Comparison of ENCODE assay signal across 21 cellular contexts in the genomic region with DNA sequence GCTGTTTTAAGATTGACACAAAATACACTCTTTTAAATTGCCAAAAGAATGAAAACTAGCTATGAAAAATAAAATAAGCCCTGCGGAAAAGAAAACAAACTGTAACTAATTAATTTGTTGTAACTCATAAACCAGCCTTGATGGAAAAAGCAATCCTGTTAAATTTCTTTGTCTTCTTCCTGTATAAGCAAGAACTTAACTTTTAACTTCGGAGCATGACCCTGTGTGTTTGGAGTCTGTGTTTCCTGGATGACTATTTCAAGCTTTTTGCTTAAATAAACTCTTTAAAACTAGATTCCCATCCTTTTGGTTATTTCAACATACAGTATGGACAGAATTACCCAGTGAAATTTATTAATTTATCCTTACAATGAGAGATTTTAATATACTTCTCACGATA.
"Had no signal": no experiment of that assay in that cellular context is flagged by ENCODE, and none has a peak within 500 bp of the region (broad histone marks: within the 10 kb centered on the region; RNA-seq: fewer than 3 reads in every experiment).

No MANE protein-coding gene starts in this region.

- H3K27me3 ChIP-seq: heart right ventricle, neutrophil, pancreas, right lobe of liver, tibial nerve, upper lobe of left lung had no signal

- H3K27ac Mint-ChIP-seq: effector memory CD8-positive, alpha-beta T cell; stimulated activated naive B cell treated with anti-CD40 and anti-IgM and Interleukin-4, amounts not matched to agents 10 μg/mL and 1 μg/mL and 100 μg/mL, for 72 hours; stimulated activated naive CD8-positive, alpha-beta T cell treated with anti-CD3 and anti-CD28 coated beads, Interleukin-15, Interleukin-2, amounts not matched to agents 100 ng/mL and 50 ng/mL, for 24 hours had no signal

- H3K9me3 Mint-ChIP-seq: effector memory CD8-positive, alpha-beta T cell; naive thymus-derived CD8-positive, alpha-beta T cell; neural crest cell; stimulated activated naive B cell treated with anti-CD40 and anti-IgM and Interleukin-4, amounts not matched to agents 10 μg/mL and 1 μg/mL and 100 μg/mL, for 72 hours; stimulated activated naive CD8-positive, alpha-beta T cell treated with anti-CD3 and anti-CD28 coated beads, Interleukin-15, Interleukin-2, amounts not matched to agents 100 ng/mL and 50 ng/mL, for 24 hours had no signal

- H3K4me3 Mint-ChIP-seq: effector memory CD8-positive, alpha-beta T cell; naive thymus-derived CD8-positive, alpha-beta T cell; neural crest cell; stimulated activated naive B cell treated with anti-CD40 and anti-IgM and Interleukin-4, amounts not matched to agents 10 μg/mL and 1 μg/mL and 100 μg/mL, for 72 hours; stimulated activated naive CD8-positive, alpha-beta T cell treated with anti-CD3 and anti-CD28 coated beads, Interleukin-15, Interleukin-2, amounts not matched to agents 100 ng/mL and 50 ng/mL, for 24 hours had no signal

- H3K27me3 Mint-ChIP-seq: effector memory CD8-positive, alpha-beta T cell; naive thymus-derived CD8-positive, alpha-beta T cell; stimulated activated naive CD8-positive, alpha-beta T cell treated with anti-CD3 and anti-CD28 coated beads, Interleukin-15, Interleukin-2, amounts not matched to agents 100 ng/mL and 50 ng/mL, for 24 hours had no signal

- H3K36me3 Mint-ChIP-seq: naive thymus-derived CD8-positive, alpha-beta T cell; stimulated activated naive B cell treated with anti-CD40 and anti-IgM and Interleukin-4, amounts not matched to agents 10 μg/mL and 1 μg/mL and 100 μg/mL, for 72 hours had no signal

- H3K27ac ChIP-seq: coronary artery, lower lobe of right lung, neutrophil, right lobe of liver, thoracic aorta, tibial nerve, upper lobe of left lung had no signal

- DNase-seq: effector memory CD8-positive, alpha-beta T cell; foreskin melanocyte; glutamatergic neuron; heart right ventricle; hippocampal formation; left ventricle myocardium superior; lower lobe of right lung; naive thymus-derived CD8-positive, alpha-beta T cell; pancreas; right lobe of liver; small intestine; stimulated activated CD4-positive, alpha-beta T cell treated with anti-CD3 and anti-CD28 coated beads, Interleukin-15, amount 100 ng/mL, for 24 hours; stimulated activated CD4-positive, alpha-beta T cell treated with anti-CD3 and anti-CD28 coated beads, Interleukin-2, amount 100 ng/mL, for 48 hours; stimulated activated naive B cell treated with anti-CD40 and anti-IgM and Interleukin-4, amounts not matched to agents 10 μg/mL and 1 μg/mL and 100 μg/mL, for 72 hours; upper lobe of left lung had no signal

- H3K36me3 ChIP-seq: heart right ventricle, lower lobe of right lung, neutrophil, pancreas, right lobe of liver, thoracic aorta, tibial nerve, upper lobe of left lung had no signal

- H3K9me3 ChIP-seq: heart right ventricle, lower lobe of right lung, neutrophil, pancreas, right lobe of liver, thoracic aorta, tibial nerve, upper lobe of left lung had no signal

- H3K4me3 ChIP-seq: coronary artery, heart right ventricle, lower lobe of right lung, pancreas, right lobe of liver, thoracic aorta, tibial nerve, upper lobe of left lung had no signal

- H3K4me1 ChIP-seq: pancreas, right lobe of liver had no signal
